ENCODE assay signal across 8 cellular contexts in the genomic region with DNA sequence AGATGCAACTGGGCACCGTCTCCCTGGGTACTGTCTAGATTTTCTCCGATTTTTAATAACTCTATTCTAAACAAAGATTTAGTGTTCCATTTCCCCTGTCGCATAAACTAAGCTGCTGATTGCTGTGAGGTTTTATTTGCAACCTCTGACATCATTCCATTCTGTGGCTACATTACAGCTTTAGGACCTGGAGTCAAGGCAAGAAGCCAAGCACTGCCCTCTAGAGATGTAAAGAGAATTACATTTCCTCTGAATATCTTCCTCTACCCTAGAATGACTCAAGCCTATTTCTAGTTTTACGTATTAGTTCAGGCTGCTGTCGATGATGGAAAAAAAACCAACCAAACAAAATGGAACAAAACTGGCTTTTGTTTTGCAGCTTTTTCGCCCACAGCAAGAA.
DNase-seq lines count a peak whose midpoint lies in the region; ATAC-seq and TF ChIP-seq lines count a peak whose summit lies in the region.

No MANE protein-coding gene starts in this region.

- no peaks in the 10 kb centered on the region for H3K36me3 Mint-ChIP-seq in glutamatergic neuron (ENCODE audit: unreplicated experiment)
- H3K36me3 Mint-ChIP-seq in activated T-cell treated with anti-CD3 and anti-CD28 coated beads, Interleukin-2, amount 50 U/mL, for 24 hours (ENCODE audit: low read depth), result no peaks in the 10 kb centered on the region

- 63 to 70% methylated on average over 6 of the region's 6 CpGs for WGBS in thyroid gland, 2 donors

- no peak for TF ChIP-seq POLR2A in thyroid gland (IDR thresholded peaks at IDR 0.05)

- DNase-seq in NCI-H748 (lab: John Stamatoyannopoulos, UW; ENCODE audit: unreplicated experiment) (peak; percentile 75), glutamatergic neuron (no peak), C1 segment of cervical spinal cord (lab: John Stamatoyannopoulos, UW) (no peak), thyroid gland (no peak)
- no peak for DNase-seq in activated CD4-positive, alpha-beta T cell treated with anti-CD3 and anti-CD28 coated beads, Interleukin-2, amount 50 U/mL, for 48 hours
- DNase-seq in activated T-cell treated with anti-CD3 and anti-CD28 coated beads, Interleukin-2, amount 50 U/mL, for 24 hours, result no peak

- H3K27ac Mint-ChIP-seq in glutamatergic neuron (ENCODE audit: unreplicated experiment), result no peak overlapping the region
- H3K27ac Mint-ChIP-seq in activated T-cell treated with anti-CD3 and anti-CD28 coated beads, Interleukin-2, amount 50 U/mL, for 24 hours, result no peak overlapping the region

- H3K4me3 Mint-ChIP-seq in glutamatergic neuron (ENCODE audit: unreplicated experiment), result no peak overlapping the region
- H3K4me3 Mint-ChIP-seq in activated T-cell treated with anti-CD3 and anti-CD28 coated beads, Interleukin-2, amount 50 U/mL, for 24 hours, result no peak overlapping the region

- intact Hi-C loops in thyroid gland (cut with DNase I), result no loop called here

- H3K27me3 Mint-ChIP-seq in glutamatergic neuron (ENCODE audit: unreplicated experiment), result no peaks in the 10 kb centered on the region
- H3K27me3 Mint-ChIP-seq in activated T-cell treated with anti-CD3 and anti-CD28 coated beads, Interleukin-2, amount 50 U/mL, for 24 hours, result no peaks in the 10 kb centered on the region

- no peak overlapping the region for H3K4me3 ChIP-seq in thyroid gland (replicated peaks in 1 of 3)

- TF ChIP-seq CTCF in GM12874 (IDR thresholded peaks at IDR 0.05; ENCODE audit: insufficient read depth, low read depth, low read length) (peak; percentile 21; the same call in 1 of the 2 replicates), glutamatergic neuron (IDR thresholded peaks at IDR 0.05; ENCODE audit: partially characterized antibody, unreplicated experiment) (peak; percentile 17), thyroid gland (IDR thresholded peaks at IDR 0.05) (no peak)

- H3K9me3 ChIP-seq in thyroid gland, result no peaks in the 10 kb centered on the region

- no peaks in the 10 kb centered on the region for H3K4me1 ChIP-seq in thyroid gland

- H3K27me3 ChIP-seq in thyroid gland, result no peaks in the 10 kb centered on the region

- no peak overlapping the region for H3K27ac ChIP-seq in thyroid gland

- no peaks in the 10 kb centered on the region for H3K4me1 Mint-ChIP-seq in glutamatergic neuron (ENCODE audit: low read depth, unreplicated experiment)
- no peaks in the 10 kb centered on the region for H3K4me1 Mint-ChIP-seq in activated T-cell treated with anti-CD3 and anti-CD28 coated beads, Interleukin-2, amount 50 U/mL, for 24 hours (ENCODE audit: low read depth)

- ATAC-seq in HG02981 (IDR thresholded peaks at IDR 0.05; ENCODE audit: unreplicated experiment), result peak; percentile 90

- H3K9me3 Mint-ChIP-seq in glutamatergic neuron (ENCODE audit: unreplicated experiment), result no peaks in the 10 kb centered on the region
- H3K9me3 Mint-ChIP-seq in activated T-cell treated with anti-CD3 and anti-CD28 coated beads, Interleukin-2, amount 50 U/mL, for 24 hours, result peaks cover 5% of the 10 kb centered on the region

- H3K36me3 ChIP-seq in thyroid gland, result no peaks in the 10 kb centered on the region

Comparison
In these comparisons a context has a peak if more than half of its experiments do, and no peak if none do; other contexts are left out.
1. CTCF ChIP-seq: peak in GM12874 (single experiment) and glutamatergic neuron (single experiment); none in thyroid gland (0 of 6).